Comparison of ENCODE assay signal across 26 cellular contexts in genomic region chrX:111467896-111468295, GRCh38. TPM values are rescaled to one million over a fixed set of nuclear protein-coding genes. Genes with fewer than 3 reads are reported as not detected.
DNase-seq lines count a peak whose midpoint lies in the region; ATAC-seq lines count a peak whose summit lies in the region.
"Had no signal": no experiment of that assay in that cellular context is flagged by ENCODE, and none has a peak within 500 bp of the region (broad histone marks: within the 10 kb centered on the region; RNA-seq: fewer than 3 reads in every experiment).

No MANE protein-coding gene starts in this region.

- intact Hi-C loops in left ventricle myocardium superior (cut with micrococcal nuclease) = no loop called here

- DNase-seq in DMS79 treated with DMSO at 0.1 percent for 48 hours (lab: John Stamatoyannopoulos, UW) (peak; percentile 84), NCI-H1436 treated with DMSO at 0.1 percent for 48 hours (lab: John Stamatoyannopoulos, UW) (peak; percentile 52), left ventricle myocardium superior (peak; percentile 52), stromal cell of bone marrow (ENCODE audit: low read depth) (peak; percentile 6), A172 (ENCODE audit: low spot score) (no peak)
- DNase-seq in effector CD8-positive, alpha-beta T cell (lab: John Stamatoyannopoulos, UW) = no peak
- DNase-seq in activated naive CD4-positive, alpha-beta T cell treated with Interleukin-2 at 50 U/mL for 16 hours = no peak
- DNase-seq: activated CD4-positive, alpha-beta T cell treated with anti-CD3 and anti-CD28 coated beads for 48 hours; activated gamma-delta T cell; AML-193; amniotic stem cell; Caco-2; hippocampal formation; Karpas-422; kidney glomerular epithelial cell; midbrain; NCI-H1105 treated with DMSO at 0.1 percent for 48 hours; NCI-H2227 treated with DMSO at 0.1 percent for 48 hours; RPMI8226; stimulated activated CD4-positive, alpha-beta T cell treated with anti-CD3 and anti-CD28 coated beads, Interleukin-15, amount 100 ng/mL, for 24 hours had no signal

- ATAC-seq in left ventricle myocardium superior = peak; percentile 48
- ATAC-seq: stimulated activated memory B cell treated with anti-CD40 and anti-IgM and Interleukin-4, amounts not matched to agents 10 μg/mL and 1 μg/mL and 100 μg/mL, for 72 hours had no signal

RNA-seq across cellular contexts. Expression of gene SERTM2, which starts 43.5 kb away (rescaled TPM):
- total RNA-seq in left ventricle myocardium superior = not detected
- total RNA-seq in A172 (2014; rRNA removed; shearing (Covaris generic)) = not detected in 2 replicates
- total RNA-seq: chondrocyte, G401, neural crest cell had no signal

RNA-seq across cellular contexts. Expression of gene DCX, which starts 55.9 kb away (rescaled TPM):
- total RNA-seq in left ventricle myocardium superior = not detected
- total RNA-seq in A172 (2014; rRNA removed; shearing (Covaris generic)) = not detected in 2 replicates
- total RNA-seq: Caco-2, chondrocyte, fibroblast of lung, G401, upper lobe of left lung had no signal

Comparison
In these comparisons a context has a peak if more than half of its experiments do, and no peak if none do; other contexts are left out.
1. DNase-seq: peak in DMS79 treated with DMSO at 0.1 percent for 48 hours (single experiment), NCI-H1436 treated with DMSO at 0.1 percent for 48 hours (single experiment), left ventricle myocardium superior (single experiment) and stromal cell of bone marrow (single experiment); none in effector CD8-positive, alpha-beta T cell (single experiment), A172 (single experiment) and activated naive CD4-positive, alpha-beta T cell treated with Interleukin-2 at 50 U/mL for 16 hours (single experiment).